Comparison of ENCODE assay signal across 9 cellular contexts in genomic region chr10:130141878-130142277, GRCh38. TPM values are rescaled to one million over a fixed set of nuclear protein-coding genes. Genes with fewer than 3 reads are reported as not detected.
DNase-seq lines count a peak whose midpoint lies in the region; ATAC-seq and TF ChIP-seq lines count a peak whose summit lies in the region.
"Had no signal": no experiment of that assay in that cellular context is flagged by ENCODE, and none has a peak within 500 bp of the region (broad histone marks: within the 10 kb centered on the region; RNA-seq: fewer than 3 reads in every experiment).

No MANE protein-coding gene starts in this region.

- no peaks in the 10 kb centered on the region for H3K27me3 Mint-ChIP-seq in chondrocyte (ENCODE audit: low read depth)

- in situ Hi-C loops in GM13977 (cut with MboI; ENCODE audit: low pct_unique_long_range_greater_than_20kb, low sequenced_read_pairs, unreplicated experiment), result no loop called here

- no peaks in the 10 kb centered on the region for H3K9me3 ChIP-seq in adrenal gland (replicated peaks in 1 of 3)
- H3K9me3 ChIP-seq: Peyer's patch had no signal

- peaks cover 0 to 13% of the 10 kb centered on the region in 2 donors for H3K36me3 ChIP-seq in adrenal gland (replicated peaks in 1 of 2)

- TF ChIP-seq CTCF in GM13977 (IDR thresholded peaks at IDR 0.05; ENCODE audit: extremely low read depth, insufficient read depth, missing control alignments) (no peak), chondrocyte (IDR thresholded peaks at IDR 0.05) (no peak), adrenal gland (IDR thresholded peaks at IDR 0.05) (no peak)

- peak overlapping the region; percentile 43 for H3K27ac Mint-ChIP-seq in chondrocyte (ENCODE audit: unreplicated experiment)

- H3K4me1 ChIP-seq in adrenal gland (replicated peaks in 1 of 2), result peaks cover 27 to 51% of the 10 kb centered on the region in 2 donors

- peak; percentile 60 for DNase-seq in GM13977 (ENCODE audit: low spot score)
- DNase-seq in chondrocyte (ENCODE audit: low spot score), result no peak
- DNase-seq in SIG-M5 treated with dmso at 0.1 percent for 504 hours (lab: John Stamatoyannopoulos, UW; ENCODE audit: unreplicated experiment), result no peak
- no peak for DNase-seq in NCI-H69 (lab: John Stamatoyannopoulos, UW)
- no peak for DNase-seq in adrenal gland
- DNase-seq in hypothalamus (lab: John Stamatoyannopoulos, UW), result no peak

- peaks cover 17% of the 10 kb centered on the region for H3K36me3 Mint-ChIP-seq in chondrocyte (ENCODE audit: low read depth)

- WGBS in adrenal gland, 4 donors, result 53 to 68% (median 57%) methylated on average over 2 of the region's 2 CpGs

- H3K4me1 Mint-ChIP-seq in chondrocyte (ENCODE audit: low read depth), result peaks cover 46% of the 10 kb centered on the region

- H3K4me3 Mint-ChIP-seq in chondrocyte (ENCODE audit: unreplicated experiment), result no peak overlapping the region

- no peak overlapping the region for H3K4me3 ChIP-seq in adrenal gland
- H3K4me3 ChIP-seq: Peyer's patch had no signal

- ATAC-seq in GM19467 (IDR thresholded peaks at IDR 0.05; ENCODE audit: unreplicated experiment) (peak; percentile 75), HG03139 (IDR thresholded peaks at IDR 0.05; ENCODE audit: unreplicated experiment) (peak; percentile 93)

- no peaks in the 10 kb centered on the region for H3K27me3 ChIP-seq in adrenal gland
- H3K27me3 ChIP-seq: Peyer's patch had no signal

- no peak overlapping the region for H3K27ac ChIP-seq in adrenal gland

- intact Hi-C loops in adrenal gland (cut with DNase I), result no loop called here

- no peak for TF ChIP-seq POLR2A in adrenal gland (IDR thresholded peaks at IDR 0.05)

- no peaks in the 10 kb centered on the region for H3K9me3 Mint-ChIP-seq in chondrocyte (ENCODE audit: low read depth)

RNA-seq across cellular contexts. Expression of gene GLRX3, which starts 5.7 kb away (rescaled TPM):
- total RNA-seq in chondrocyte (57.5 to 75.0 TPM (median 60.5 TPM) in 3 replicates), adrenal gland (100 to 1,000 TPM in 1 of 8 donors, 10 to 100 TPM in 7; 46.5 to 116 (median 73.2) TPM)
- polyA plus RNA-seq in adrenal gland, result 100 to 1,000 TPM in 1 of 3 donors, 10 to 100 TPM in 2; 34.2 to 139 (median 51.6) TPM

RNA-seq across cellular contexts. Expression of gene C10orf143, which starts 31.2 kb away (rescaled TPM):
- total RNA-seq in chondrocyte, result 2.5 to 6.2 TPM (median 2.6 TPM) in 3 replicates
- total RNA-seq in adrenal gland, result 1 to 10 TPM in 7 of 8 donors, under 1 TPM in 1; 0.85 to 5.7 (median 4.6) TPM
- polyA plus RNA-seq in adrenal gland, result 10 to 100 TPM in 2 of 3 donors, 1 to 10 TPM in 1; 6.0 to 19.3 (median 13.6) TPM
